ENCODE assay signal across 8 cellular contexts in the genomic region with DNA sequence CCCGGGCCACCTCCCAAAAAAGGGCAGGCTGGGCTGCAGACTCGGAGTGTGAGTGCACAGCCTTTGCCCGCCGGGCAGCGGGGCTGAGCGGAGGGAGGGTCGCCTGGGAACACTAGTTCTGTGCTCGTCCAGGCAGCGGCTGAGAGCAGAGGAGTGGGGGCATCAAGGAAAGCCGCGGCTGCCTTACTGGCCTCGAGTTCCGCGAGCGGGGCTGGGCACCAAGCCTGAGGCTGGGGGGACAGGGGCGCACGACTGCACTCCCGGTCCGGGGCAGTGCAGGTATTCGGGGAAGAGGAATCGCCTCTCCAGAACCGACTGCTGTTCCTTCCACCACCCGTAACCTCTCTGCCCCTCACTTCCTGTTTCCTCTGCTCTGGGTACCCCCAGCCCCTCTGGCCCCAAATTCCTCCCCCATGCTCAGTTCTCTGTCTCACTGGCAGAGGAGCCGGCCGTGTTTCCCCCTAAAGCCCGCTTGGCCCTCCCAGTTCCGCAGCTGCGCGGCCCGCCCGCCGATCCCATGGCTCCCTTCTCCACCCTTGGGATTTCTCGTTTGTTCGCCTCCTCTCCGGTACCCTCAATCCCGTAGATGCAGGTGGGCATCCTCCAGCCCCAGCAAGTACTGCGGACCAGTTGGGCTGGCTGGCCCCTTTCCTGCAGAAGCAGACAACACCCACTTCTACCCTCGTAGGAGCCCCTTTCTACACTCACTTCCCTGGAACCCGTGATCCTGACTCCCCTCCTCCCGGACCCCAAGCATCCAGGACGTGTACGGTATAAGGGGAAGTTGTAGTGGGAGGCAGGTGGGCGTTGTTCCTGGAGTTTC. TPM values are rescaled to one million over a fixed set of nuclear protein-coding genes. Genes with fewer than 3 reads are reported as not detected.
A peak's percentile ranks its signal among the peaks of the same experiment; 100 is the strongest.
DNase-seq lines count a peak whose midpoint lies in the region; ATAC-seq, FAIRE-seq and TF ChIP-seq lines count a peak whose summit lies in the region.

No MANE protein-coding gene starts in this region.

- H3K27ac ChIP-seq in HepG2 (ENCODE audit: extremely low read length, insufficient read depth, low read length) (no peak overlapping the region), tibial artery (peak overlapping the region in 1 of 2 donors; percentile 56)

- in situ Hi-C loops in HepG2 (cut with HindIII; ENCODE audit: extremely low pct_ligation_motif_present, low pct_unique_long_range_greater_than_20kb): no loop called here

- H3K9me3 Mint-ChIP-seq in Calu3 (ENCODE audit: low read depth, unreplicated experiment): no peaks in the 10 kb centered on the region

- H3K4me1 Mint-ChIP-seq in Calu3 (ENCODE audit: low read depth, unreplicated experiment): peaks cover 31% of the 10 kb centered on the region

- no peak for FAIRE-seq in HepG2 (lab: Jason Lieb, UNC)

- H3K36me3 Mint-ChIP-seq in Calu3 (ENCODE audit: insufficient read depth, unreplicated experiment): peaks cover 42% of the 10 kb centered on the region

- POLR2A ChIA-PET in HepG2 (lab: Yijun Ruan, JAX): interaction anchor here (1.4 kb wide), 1 partner anchor 35 kb away, joined by 6 read pairs; no protein-coding TSS in a partner anchor

- peaks cover 9 to 46% of the 10 kb centered on the region in 2 experiments; a peak in 4 of 5 replicates for H3K27me3 ChIP-seq in HepG2 (ENCODE audit: control insufficient read depth in 1 of 2, insufficient read depth in 2 of 2, low read length in 2 of 2)
- H3K27me3 ChIP-seq in tibial artery: no peaks in the 10 kb centered on the region

- TF ChIP-seq EP300 in HepG2 (IDR thresholded peaks at IDR 0.05; ENCODE audit: low read depth in 2 of 2, low read length in 2 of 2) (no peak), HepG2 (CRISPR knock-in tag; IDR thresholded peaks at IDR 0.05; ENCODE audit: borderline replicate concordance) (no peak)

- H3K4me3 ChIP-seq in HepG2 (replicated peaks in 1 of 3; ENCODE audit: insufficient read depth in 1 of 3, low read depth in 2 of 3, low read length in 3 of 3) (peak overlapping the region; percentile 36 to 66 (median 50)), tibial artery (peak overlapping the region; percentile 52 to 54)

- WGBS in HepG2 (ENCODE audit: low lambda C conversion rate): 21% methylated on average over 42 of the region's 43 CpGs

- intact Hi-C loops in Calu3 (cut with micrococcal nuclease; ENCODE audit: unreplicated experiment): no loop called here
- intact Hi-C loops in HepG2 (cut with micrococcal nuclease; ENCODE audit: unreplicated experiment): no loop called here
- intact Hi-C loops in tibial artery (cut with DNase I; ENCODE audit: low total_unique reads): loop anchor here (5.0 kb wide), 1 partner anchor 34 kb away; no protein-coding TSS in a partner anchor

- H3K4me2 ChIP-seq in HepG2 (ENCODE audit: low read depth, low read length): peak overlapping the region; percentile 82

- H3K36me3 ChIP-seq in HepG2 (replicated peaks in 1 of 2; ENCODE audit: control insufficient read depth in 1 of 2, insufficient read depth in 2 of 2, low read length in 2 of 2) (peaks cover 2 to 9% of the 10 kb centered on the region in 2 experiments; a peak in 4 of 5 replicates), tibial artery (peaks cover 0 to 28% (median 22%) of the 10 kb centered on the region in 3 donors)

- H3K9me3 ChIP-seq in HepG2 (ENCODE audit: low read length): no peaks in the 10 kb centered on the region
- no peaks in the 10 kb centered on the region for H3K9me3 ChIP-seq in tibial artery

- peak overlapping the region; percentile 72 for H3K4me3 Mint-ChIP-seq in Calu3 (ENCODE audit: low read depth, unreplicated experiment)

- H3K4me1 ChIP-seq in HepG2 (ENCODE audit: insufficient read depth, low read length): peaks cover 31% of the 10 kb centered on the region
- H3K4me1 ChIP-seq in tibial artery: peaks cover 0 to 26% (median 19%) of the 10 kb centered on the region in 4 donors

- CTCF ChIA-PET in Calu3 (lab: Charles Lee): interaction anchor here (0.6 to 1.2 kb wide), 2 partner anchors 16 to 1394 kb away, joined by 3 read pairs; no protein-coding TSS in a partner anchor
- CTCF ChIA-PET in HepG2 (lab: Yijun Ruan, JAX; ENCODE audit: low intra/inter-chr PET ratio, low total read pairs): interaction anchor here (1.2 kb wide), 1 partner anchor 16 kb away, joined by 3 read pairs; no protein-coding TSS in a partner anchor

- H4K20me1 ChIP-seq in HepG2 (ENCODE audit: insufficient read depth, low read length): no peaks in the 10 kb centered on the region

- peak; percentile 25 for ATAC-seq in HepG2
- no peak for ATAC-seq in GM19351 (IDR thresholded peaks at IDR 0.05; ENCODE audit: unreplicated experiment)

- no peak for TF ChIP-seq RAD21 in HepG2 (CRISPR knock-in tag; IDR thresholded peaks at IDR 0.05)

- no peaks in the 10 kb centered on the region for H3K79me2 ChIP-seq in HepG2 (ENCODE audit: insufficient read depth, low read length)

- no TSS peak for BruUV-seq in Calu3 (replicated peaks; lab: Mats Ljungman, UMichigan)
- BruUV-seq in HepG2 (replicated peaks; lab: Mats Ljungman, UMichigan): no TSS peak

- DNase-seq in Calu3: peak; percentile 26
- peak; percentile 60 for DNase-seq in M059J (ENCODE audit: low read depth)
- DNase-seq in cerebellar cortex (ENCODE audit: low spot score): peak; percentile 22
- no peak for DNase-seq in HepG2 (ENCODE audit: low spot score)
- peak in 1 of 2 donors; percentile 68 for DNase-seq in tibial artery
- no peak for DNase-seq in DMS114 treated with DMSO at 0.1 percent for 48 hours (lab: John Stamatoyannopoulos, UW; ENCODE audit: unreplicated experiment)
- DNase-seq in activated CD4-positive, alpha-beta T cell treated with anti-CD3 and anti-CD28 coated beads for 4 hours: no peak

- no peak for TF ChIP-seq POLR2A in HepG2 (IDR thresholded peaks at IDR 0.05; ENCODE audit: insufficient read depth in 1 of 2, low read depth in 2 of 2, low read length in 2 of 2)

- no peak overlapping the region for H2AFZ ChIP-seq in HepG2 (ENCODE audit: low read length)

- H3K27ac Mint-ChIP-seq in Calu3 (ENCODE audit: unreplicated experiment): peak overlapping the region; percentile 52

- H3K9ac ChIP-seq in HepG2 (ENCODE audit: insufficient read depth, low read depth, low read length): peak overlapping the region; percentile 50

- peaks cover 68% of the 10 kb centered on the region for H3K27me3 Mint-ChIP-seq in Calu3 (ENCODE audit: unreplicated experiment)

- TF ChIP-seq CTCF in Calu3 (IDR thresholded peaks at IDR 0.05; ENCODE audit: unreplicated experiment) (no peak), HepG2 (CRISPR knock-in tag; IDR thresholded peaks at IDR 0.05) (no peak), tibial artery (IDR thresholded peaks at IDR 0.05) (no peak)

RNA-seq across cellular contexts. Expression of gene RING1, which starts 5.1 kb away (rescaled TPM):
- total RNA-seq in Calu3 (2022): 53.9 and 58.9 TPM in 2 replicates
- total RNA-seq in M059J (2014; rRNA removed; shearing (Covaris generic)): 44.2 and 48.5 TPM in 2 replicates
- 19.8 and 23.9 TPM in 2 replicates for total RNA-seq in HepG2 (2016; rRNA removed; fragmentation: Illumina TruSeq; extraction: Trizol)
- 10.0 and 10.7 TPM in 2 replicates for total RNA-seq in HepG2 (2016; cell fraction: cytosol; rRNA removed; fragmentation: Illumina TruSeq; extraction: Trizol; ENCODE audit: low read depth)
- total RNA-seq in HepG2 (2016; cell fraction: insoluble cytoplasmic fraction; rRNA removed; fragmentation: Illumina TruSeq; extraction: Trizol): 18.4 and 25.4 TPM in 2 replicates
- 17.3 and 21.2 TPM in 2 replicates for total RNA-seq in HepG2 (2016; cell fraction: membrane; rRNA removed; fragmentation: Illumina TruSeq; extraction: Trizol)
- total RNA-seq in HepG2 (2016; cell fraction: nucleus; rRNA removed; fragmentation: Illumina TruSeq; extraction: Trizol): 12.2 and 16.1 TPM in 2 replicates
- polyA plus RNA-seq in HepG2 (2011; rRNA removed): 33.6 and 42.9 TPM in 2 replicates
- polyA plus RNA-seq in HepG2 (2011; cell fraction: cytosol; rRNA removed): 23.2 and 29.0 TPM in 2 replicates
- polyA plus RNA-seq in HepG2 (2011; cell fraction: nucleus; rRNA removed): 93.0 and 104 TPM in 2 replicates
- polyA plus RNA-seq in HepG2 (2012): 32.2 and 34.6 TPM in 2 replicates
- 14.4 and 19.7 TPM in 2 replicates for polyA plus RNA-seq in HepG2 (2016; cell fraction: cytosol; fragmentation: Illumina TruSeq; extraction: Trizol; ENCODE audit: low read depth)
- 31.5 and 40.1 TPM in 2 replicates for polyA plus RNA-seq in HepG2 (2016; cell fraction: insoluble cytoplasmic fraction; fragmentation: Illumina TruSeq; extraction: Trizol; ENCODE audit: low read depth)
- 23.8 and 28.0 TPM in 2 replicates for polyA plus RNA-seq in HepG2 (2016; cell fraction: membrane; fragmentation: Illumina TruSeq; extraction: Trizol; ENCODE audit: low read depth)
- polyA plus RNA-seq in HepG2 (2016; cell fraction: nucleus; fragmentation: Illumina TruSeq; extraction: Trizol; ENCODE audit: insufficient read depth, low read depth): 56.0 and 58.2 TPM in 2 replicates
- polyA minus RNA-seq in HepG2 (2011; rRNA and poly(A)+ RNA removed; ENCODE audit: low replicate concordance): 22.4 and 30.2 TPM in 2 replicates
- 10.9 and 13.5 TPM in 2 replicates for polyA minus RNA-seq in HepG2 (2011; cell fraction: cytosol; rRNA and poly(A)+ RNA removed)
- polyA minus RNA-seq in HepG2 (2011; cell fraction: nucleus; rRNA and poly(A)+ RNA removed): 8.4 and 9.9 TPM in 2 replicates

RNA-seq across cellular contexts. Expression of gene HSD17B8, which starts 8.9 kb away (rescaled TPM):
- 40.4 and 41.7 TPM in 2 replicates for total RNA-seq in Calu3 (2022)
- 0.32 TPM in 1 of 2 replicates, not detected in the other for total RNA-seq in M059J (2014; rRNA removed; shearing (Covaris generic))
- 12.6 and 13.5 TPM in 2 replicates for total RNA-seq in HepG2 (2016; rRNA removed; fragmentation: Illumina TruSeq; extraction: Trizol)
- total RNA-seq in HepG2 (2016; cell fraction: cytosol; rRNA removed; fragmentation: Illumina TruSeq; extraction: Trizol; ENCODE audit: low read depth): 2.7 and 4.8 TPM in 2 replicates
- 13.4 and 15.0 TPM in 2 replicates for total RNA-seq in HepG2 (2016; cell fraction: insoluble cytoplasmic fraction; rRNA removed; fragmentation: Illumina TruSeq; extraction: Trizol)
- total RNA-seq in HepG2 (2016; cell fraction: membrane; rRNA removed; fragmentation: Illumina TruSeq; extraction: Trizol): 5.0 TPM in 2 replicates
- total RNA-seq in HepG2 (2016; cell fraction: nucleus; rRNA removed; fragmentation: Illumina TruSeq; extraction: Trizol): 6.0 and 8.0 TPM in 2 replicates
- polyA plus RNA-seq in HepG2 (2011; rRNA removed): 20.1 and 21.6 TPM in 2 replicates
- 25.2 and 35.5 TPM in 2 replicates for polyA plus RNA-seq in HepG2 (2011; cell fraction: cytosol; rRNA removed)
- polyA plus RNA-seq in HepG2 (2011; cell fraction: nucleus; rRNA removed): 57.9 and 67.9 TPM in 2 replicates
- 10.8 and 13.9 TPM in 2 replicates for polyA plus RNA-seq in HepG2 (2012)
- 3.8 and 4.0 TPM in 2 replicates for polyA plus RNA-seq in HepG2 (2016; cell fraction: cytosol; fragmentation: Illumina TruSeq; extraction: Trizol; ENCODE audit: low read depth)
- polyA plus RNA-seq in HepG2 (2016; cell fraction: insoluble cytoplasmic fraction; fragmentation: Illumina TruSeq; extraction: Trizol; ENCODE audit: low read depth): 14.2 and 14.6 TPM in 2 replicates
- 4.5 and 4.8 TPM in 2 replicates for polyA plus RNA-seq in HepG2 (2016; cell fraction: membrane; fragmentation: Illumina TruSeq; extraction: Trizol; ENCODE audit: low read depth)
- 12.8 and 15.0 TPM in 2 replicates for polyA plus RNA-seq in HepG2 (2016; cell fraction: nucleus; fragmentation: Illumina TruSeq; extraction: Trizol; ENCODE audit: insufficient read depth, low read depth)
- 12.8 and 27.4 TPM in 2 replicates for polyA minus RNA-seq in HepG2 (2011; rRNA and poly(A)+ RNA removed; ENCODE audit: low replicate concordance)
- polyA minus RNA-seq in HepG2 (2011; cell fraction: cytosol; rRNA and poly(A)+ RNA removed): 4.9 and 5.1 TPM in 2 replicates
- polyA minus RNA-seq in HepG2 (2011; cell fraction: nucleus; rRNA and poly(A)+ RNA removed): 4.2 and 5.5 TPM in 2 replicates

RNA-seq across cellular contexts. Expression of gene SLC39A7, which starts 12.7 kb away (rescaled TPM):
- 188 and 201 TPM in 2 replicates for total RNA-seq in Calu3 (2022)
- total RNA-seq in M059J (2014; rRNA removed; shearing (Covaris generic)): 140 and 234 TPM in 2 replicates
- total RNA-seq in HepG2 (2016; rRNA removed; fragmentation: Illumina TruSeq; extraction: Trizol): 127 and 229 TPM in 2 replicates
- total RNA-seq in HepG2 (2016; cell fraction: cytosol; rRNA removed; fragmentation: Illumina TruSeq; extraction: Trizol; ENCODE audit: low read depth): 25.4 and 28.2 TPM in 2 replicates
- 117 and 245 TPM in 2 replicates for total RNA-seq in HepG2 (2016; cell fraction: insoluble cytoplasmic fraction; rRNA removed; fragmentation: Illumina TruSeq; extraction: Trizol)
- total RNA-seq in HepG2 (2016; cell fraction: membrane; rRNA removed; fragmentation: Illumina TruSeq; extraction: Trizol): 69.2 and 73.5 TPM in 2 replicates
- 168 and 183 TPM in 2 replicates for total RNA-seq in HepG2 (2016; cell fraction: nucleus; rRNA removed; fragmentation: Illumina TruSeq; extraction: Trizol)
- 142 and 181 TPM in 2 replicates for polyA plus RNA-seq in HepG2 (2011; rRNA removed)
- polyA plus RNA-seq in HepG2 (2011; cell fraction: cytosol; rRNA removed): 156 and 173 TPM in 2 replicates
- 155 and 160 TPM in 2 replicates for polyA plus RNA-seq in HepG2 (2011; cell fraction: nucleus; rRNA removed)
- 179 and 194 TPM in 2 replicates for polyA plus RNA-seq in HepG2 (2012)
- 25.6 and 28.5 TPM in 2 replicates for polyA plus RNA-seq in HepG2 (2016; cell fraction: cytosol; fragmentation: Illumina TruSeq; extraction: Trizol; ENCODE audit: low read depth)
- polyA plus RNA-seq in HepG2 (2016; cell fraction: insoluble cytoplasmic fraction; fragmentation: Illumina TruSeq; extraction: Trizol; ENCODE audit: low read depth): 134 and 143 TPM in 2 replicates
- 52.6 and 58.2 TPM in 2 replicates for polyA plus RNA-seq in HepG2 (2016; cell fraction: membrane; fragmentation: Illumina TruSeq; extraction: Trizol; ENCODE audit: low read depth)
- 338 and 345 TPM in 2 replicates for polyA plus RNA-seq in HepG2 (2016; cell fraction: nucleus; fragmentation: Illumina TruSeq; extraction: Trizol; ENCODE audit: insufficient read depth, low read depth)
- 85.7 and 161 TPM in 2 replicates for polyA minus RNA-seq in HepG2 (2011; rRNA and poly(A)+ RNA removed; ENCODE audit: low replicate concordance)
- polyA minus RNA-seq in HepG2 (2011; cell fraction: cytosol; rRNA and poly(A)+ RNA removed): 54.5 and 56.6 TPM in 2 replicates
- 68.1 and 69.5 TPM in 2 replicates for polyA minus RNA-seq in HepG2 (2011; cell fraction: nucleus; rRNA and poly(A)+ RNA removed)

RNA-seq across cellular contexts. Expression of gene RXRB, which starts 12.9 kb away (rescaled TPM):
- total RNA-seq in Calu3 (2022): 78.2 and 78.3 TPM in 2 replicates
- 18.4 and 28.7 TPM in 2 replicates for total RNA-seq in M059J (2014; rRNA removed; shearing (Covaris generic))
- total RNA-seq in HepG2 (2016; rRNA removed; fragmentation: Illumina TruSeq; extraction: Trizol): 21.2 and 26.7 TPM in 2 replicates
- total RNA-seq in HepG2 (2016; cell fraction: cytosol; rRNA removed; fragmentation: Illumina TruSeq; extraction: Trizol; ENCODE audit: low read depth): 7.7 and 9.8 TPM in 2 replicates
- total RNA-seq in HepG2 (2016; cell fraction: insoluble cytoplasmic fraction; rRNA removed; fragmentation: Illumina TruSeq; extraction: Trizol): 20.4 and 25.8 TPM in 2 replicates
- total RNA-seq in HepG2 (2016; cell fraction: membrane; rRNA removed; fragmentation: Illumina TruSeq; extraction: Trizol): 11.0 and 11.2 TPM in 2 replicates
- total RNA-seq in HepG2 (2016; cell fraction: nucleus; rRNA removed; fragmentation: Illumina TruSeq; extraction: Trizol): 24.9 and 30.1 TPM in 2 replicates
- polyA plus RNA-seq in HepG2 (2011; rRNA removed): 55.7 and 62.8 TPM in 2 replicates
- polyA plus RNA-seq in HepG2 (2011; cell fraction: cytosol; rRNA removed): 21.7 and 25.1 TPM in 2 replicates
- polyA plus RNA-seq in HepG2 (2011; cell fraction: nucleus; rRNA removed): 251 and 306 TPM in 2 replicates
- polyA plus RNA-seq in HepG2 (2012): 33.2 and 34.8 TPM in 2 replicates
- polyA plus RNA-seq in HepG2 (2016; cell fraction: cytosol; fragmentation: Illumina TruSeq; extraction: Trizol; ENCODE audit: low read depth): 3.4 and 3.5 TPM in 2 replicates
- 18.6 and 21.0 TPM in 2 replicates for polyA plus RNA-seq in HepG2 (2016; cell fraction: insoluble cytoplasmic fraction; fragmentation: Illumina TruSeq; extraction: Trizol; ENCODE audit: low read depth)
- polyA plus RNA-seq in HepG2 (2016; cell fraction: membrane; fragmentation: Illumina TruSeq; extraction: Trizol; ENCODE audit: low read depth): 8.2 and 8.4 TPM in 2 replicates
- polyA plus RNA-seq in HepG2 (2016; cell fraction: nucleus; fragmentation: Illumina TruSeq; extraction: Trizol; ENCODE audit: insufficient read depth, low read depth): 78.6 and 88.5 TPM in 2 replicates
- polyA minus RNA-seq in HepG2 (2011; rRNA and poly(A)+ RNA removed; ENCODE audit: low replicate concordance): 62.6 and 66.8 TPM in 2 replicates
- polyA minus RNA-seq in HepG2 (2011; cell fraction: cytosol; rRNA and poly(A)+ RNA removed): 16.9 and 17.9 TPM in 2 replicates
- polyA minus RNA-seq in HepG2 (2011; cell fraction: nucleus; rRNA and poly(A)+ RNA removed): 41.4 and 51.2 TPM in 2 replicates

RNA-seq across cellular contexts. Expression of gene COL11A2, which starts 21.1 kb away (rescaled TPM):
- total RNA-seq in Calu3 (2022) (1.8 TPM in 2 replicates), HepG2 (2016; rRNA removed; fragmentation: Illumina TruSeq; extraction: Trizol) (0.29 and 0.55 TPM in 2 replicates)
- total RNA-seq in M059J (2014; rRNA removed; shearing (Covaris generic)): 0.02 TPM in 1 of 2 replicates, not detected in the other
- total RNA-seq in HepG2 (2016; cell fraction: cytosol; rRNA removed; fragmentation: Illumina TruSeq; extraction: Trizol; ENCODE audit: low read depth): 0.10 TPM in 1 of 2 replicates, not detected in the other
- 0.12 and 0.67 TPM in 2 replicates for total RNA-seq in HepG2 (2016; cell fraction: insoluble cytoplasmic fraction; rRNA removed; fragmentation: Illumina TruSeq; extraction: Trizol)
- total RNA-seq in HepG2 (2016; cell fraction: membrane; rRNA removed; fragmentation: Illumina TruSeq; extraction: Trizol): 0.45 TPM in 1 of 2 replicates, not detected in the other
- 1.0 and 1.1 TPM in 2 replicates for total RNA-seq in HepG2 (2016; cell fraction: nucleus; rRNA removed; fragmentation: Illumina TruSeq; extraction: Trizol)
- polyA plus RNA-seq in HepG2 (2011; rRNA removed): 0.55 and 0.73 TPM in 2 replicates
- 0.13 and 0.18 TPM in 2 replicates for polyA plus RNA-seq in HepG2 (2011; cell fraction: cytosol; rRNA removed)
- polyA plus RNA-seq in HepG2 (2011; cell fraction: nucleus; rRNA removed): 5.9 and 6.2 TPM in 2 replicates
- polyA plus RNA-seq in HepG2 (2012): 0.97 and 1.9 TPM in 2 replicates
- 0.21 and 0.24 TPM in 2 replicates for polyA plus RNA-seq in HepG2 (2016; cell fraction: cytosol; fragmentation: Illumina TruSeq; extraction: Trizol; ENCODE audit: low read depth)
- polyA plus RNA-seq in HepG2 (2016; cell fraction: insoluble cytoplasmic fraction; fragmentation: Illumina TruSeq; extraction: Trizol; ENCODE audit: low read depth): 0.15 and 0.42 TPM in 2 replicates
- polyA plus RNA-seq in HepG2 (2016; cell fraction: membrane; fragmentation: Illumina TruSeq; extraction: Trizol; ENCODE audit: low read depth): 0.21 TPM in 2 replicates
- 3.7 and 4.5 TPM in 2 replicates for polyA plus RNA-seq in HepG2 (2016; cell fraction: nucleus; fragmentation: Illumina TruSeq; extraction: Trizol; ENCODE audit: insufficient read depth, low read depth)
- polyA minus RNA-seq in HepG2 (2011; rRNA and poly(A)+ RNA removed; ENCODE audit: low replicate concordance): 0.20 and 1.1 TPM in 2 replicates
- polyA minus RNA-seq in HepG2 (2011; cell fraction: cytosol; rRNA and poly(A)+ RNA removed): 0.44 TPM in 1 of 2 replicates, not detected in the other
- 0.52 and 0.75 TPM in 2 replicates for polyA minus RNA-seq in HepG2 (2011; cell fraction: nucleus; rRNA and poly(A)+ RNA removed)

Comparison
In these comparisons a context has a peak if more than half of its experiments do, and no peak if none do; other contexts are left out.
1. DNase-seq: peak in Calu3 (single experiment), M059J (single experiment) and cerebellar cortex (single experiment); none in HepG2 (single experiment), DMS114 treated with DMSO at 0.1 percent for 48 hours (single experiment) and activated CD4-positive, alpha-beta T cell treated with anti-CD3 and anti-CD28 coated beads for 4 hours (0 of 2).